In the genomic region with DNA sequence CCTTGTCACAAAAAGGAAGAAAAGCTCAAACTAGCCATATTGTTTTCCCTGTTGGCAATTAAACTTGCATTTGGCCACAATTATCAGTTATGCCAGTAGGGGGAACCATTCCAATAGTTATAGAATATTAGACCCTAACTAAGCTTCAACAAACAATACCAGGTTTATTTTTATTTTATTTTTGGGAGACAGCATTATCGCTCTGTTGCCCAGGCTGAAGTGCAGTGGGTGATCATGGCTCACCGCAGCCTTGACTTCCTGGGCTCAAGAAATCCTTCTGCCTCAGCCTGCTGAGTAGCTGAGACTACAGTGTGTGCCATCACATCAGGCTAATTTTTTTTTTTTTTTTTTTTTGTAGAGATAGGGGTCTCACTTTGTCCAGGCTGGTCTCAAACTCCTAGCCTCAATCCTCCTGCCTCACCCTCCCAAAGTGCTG, we compare ENCODE assay signal across 8 cellular contexts.
DNase-seq lines count a peak whose midpoint lies in the region; ATAC-seq and TF ChIP-seq lines count a peak whose summit lies in the region.

No MANE protein-coding gene starts in this region.

- ATAC-seq in naive thymus-derived CD8-positive, alpha-beta T cell, result peak; percentile 53 to 72
- ATAC-seq in GM18519 (IDR thresholded peaks at IDR 0.05; ENCODE audit: low FRiP score, unreplicated experiment), result no peak
- no peak for ATAC-seq in GM21825 (IDR thresholded peaks at IDR 0.05; ENCODE audit: unreplicated experiment)

- no peak overlapping the region for H3K27ac ChIP-seq in BLaER1
- no peak overlapping the region for H3K27ac ChIP-seq in SJCRH30
- no peak overlapping the region for H3K27ac ChIP-seq in endodermal cell (ENCODE audit: low read depth, low read length)

- peak; percentile 62 for TF ChIP-seq CTCF in GM12872 (IDR thresholded peaks at IDR 0.05; ENCODE audit: insufficient read depth, low read depth, low read length)
- TF ChIP-seq CTCF in endodermal cell (conservative IDR thresholded peaks at IDR 0.05), result peak; percentile 82

- no peak overlapping the region for H3K9ac ChIP-seq in BLaER1
- no peak overlapping the region for H3K9ac ChIP-seq in endodermal cell (ENCODE audit: extremely low read depth, low read length, poor library complexity, severe bottlenecking)

- POLR2A ChIA-PET in naive thymus-derived CD8-positive, alpha-beta T cell (lab: Charles Lee), result interaction anchor here (1.0 to 2.0 kb wide), 3 partner anchors 102 to 259 kb away, joined by 4 to 8 read pairs (median 6); a partner anchor contains a TSS

- peak; percentile 61 for DNase-seq in LHCN-M2 (ENCODE audit: low read depth)
- DNase-seq in SJCRH30, result peak; percentile 36 to 84
- DNase-seq in endodermal cell, result peak; percentile 50
- DNase-seq in naive thymus-derived CD8-positive, alpha-beta T cell, result peak in 5 of 10 donors; percentile 30 to 63 (median 56)

- H3K27me3 Mint-ChIP-seq in endodermal cell (ENCODE audit: insufficient read depth), result no peaks in the 10 kb centered on the region
- H3K27me3 Mint-ChIP-seq in naive thymus-derived CD8-positive, alpha-beta T cell, result no peaks in the 10 kb centered on the region

- H3K36me3 ChIP-seq in BLaER1 (peaks cover 22% of the 10 kb centered on the region), SJCRH30 (peaks cover 13% of the 10 kb centered on the region), endodermal cell (ENCODE audit: control insufficient read depth, insufficient read depth, low read length) (peaks cover 19% of the 10 kb centered on the region)

- H3K4me1 Mint-ChIP-seq in endodermal cell, result no peaks in the 10 kb centered on the region
- no peaks in the 10 kb centered on the region for H3K4me1 Mint-ChIP-seq in naive thymus-derived CD8-positive, alpha-beta T cell

- 72 to 82% methylated on average over 2 of the region's 2 CpGs for WGBS in endodermal cell (ENCODE audit: insufficient coverage in 1 of 2, insufficient read length in 1 of 2), 2 experiments

- no peak overlapping the region for H3K27ac Mint-ChIP-seq in endodermal cell
- no peak overlapping the region for H3K27ac Mint-ChIP-seq in naive thymus-derived CD8-positive, alpha-beta T cell

- no peaks in the 10 kb centered on the region for H3K9me3 Mint-ChIP-seq in endodermal cell
- no peaks in the 10 kb centered on the region for H3K9me3 Mint-ChIP-seq in naive thymus-derived CD8-positive, alpha-beta T cell

- peaks cover 8% of the 10 kb centered on the region for H3K36me3 Mint-ChIP-seq in endodermal cell (ENCODE audit: low read depth)
- peaks cover 0 to 52% (median 4%) of the 10 kb centered on the region in 3 donors for H3K36me3 Mint-ChIP-seq in naive thymus-derived CD8-positive, alpha-beta T cell

- H3K4me2 ChIP-seq in BLaER1, result peak overlapping the region; percentile 29; the same call in 1 of the 2 replicates

- no peak overlapping the region for H3K4me3 Mint-ChIP-seq in endodermal cell
- H3K4me3 Mint-ChIP-seq in naive thymus-derived CD8-positive, alpha-beta T cell, result no peak overlapping the region

- H3K9me3 ChIP-seq in BLaER1, result no peaks in the 10 kb centered on the region
- no peaks in the 10 kb centered on the region for H3K9me3 ChIP-seq in SJCRH30 (replicated peaks)
- H3K9me3 ChIP-seq in endodermal cell (ENCODE audit: control insufficient read depth, low read length), result no peaks in the 10 kb centered on the region

- no peak overlapping the region for H3K4me3 ChIP-seq in BLaER1
- no peak overlapping the region for H3K4me3 ChIP-seq in SJCRH30
- H3K4me3 ChIP-seq in endodermal cell (ENCODE audit: low read length), result no peak overlapping the region

- H3K4me1 ChIP-seq in BLaER1 (0 out of 2 replicates have a peak, but pooled peaks cover 5% of the 10 kb centered on the region), SJCRH30 (peaks cover 36% of the 10 kb centered on the region), endodermal cell (ENCODE audit: control insufficient read depth, insufficient read depth, low read length) (no peaks in the 10 kb centered on the region)

- H4K20me1 ChIP-seq in BLaER1, result 0 out of 2 replicates have a peak, but pooled peaks cover 4% of the 10 kb centered on the region

- H3K27me3 ChIP-seq in BLaER1, result no peaks in the 10 kb centered on the region
- no peaks in the 10 kb centered on the region for H3K27me3 ChIP-seq in SJCRH30
- no peaks in the 10 kb centered on the region for H3K27me3 ChIP-seq in endodermal cell (ENCODE audit: control insufficient read depth, insufficient read depth, low read length, poor library complexity, severe bottlenecking)

Comparison
In these comparisons a context has a peak if more than half of its experiments do, and no peak if none do; other contexts are left out.
1. ATAC-seq: peak in naive thymus-derived CD8-positive, alpha-beta T cell (2 of 2); none in GM18519 (single experiment) and GM21825 (single experiment).